In genomic region chr10:5620223-5620721, GRCh38 we compare ENCODE assay signal across 19 cellular contexts. TPM values are rescaled to one million over a fixed set of nuclear protein-coding genes. Genes with fewer than 3 reads are reported as not detected.
DNase-seq lines count a peak whose midpoint lies in the region; ATAC-seq and TF ChIP-seq lines count a peak whose summit lies in the region.
"Had no signal": no experiment of that assay in that cellular context is flagged by ENCODE, and none has a peak within 500 bp of the region (broad histone marks: within the 10 kb centered on the region; RNA-seq: fewer than 3 reads in every experiment).

No MANE protein-coding gene starts in this region.

- H2BK15ac ChIP-seq in IMR-90 (ENCODE audit: low read depth, low read length), result no peak overlapping the region
- H2BK15ac ChIP-seq in neuronal stem cell (ENCODE audit: low read length), result peak overlapping the region; percentile 88

- H3K4me2 ChIP-seq in IMR-90 (ENCODE audit: low read depth, low read length) (no peak overlapping the region), neuronal stem cell (ENCODE audit: insufficient read depth, low read length, poor library complexity, severe bottlenecking) (no peak overlapping the region)

- CTCF ChIA-PET in IMR-90 (lab: Yijun Ruan, JAX), result no interaction called here

- intact Hi-C loops in IMR-90 (cut with micrococcal nuclease), result loop anchor here (5.0 to 10.0 kb wide), 4 partner anchors 73 to 803 kb away; no protein-coding TSS in a partner anchor
- intact Hi-C loops in esophagus squamous epithelium (cut with DNase I), result loop anchor here (5.0 to 10.0 kb wide), 2 partner anchors 178 to 805 kb away; no protein-coding TSS in a partner anchor

- BruUV-seq in IMR-90 (replicated peaks; lab: Mats Ljungman, UMichigan), result no TSS peak

- no peak for ATAC-seq in IMR-90 (ENCODE audit: low read depth)
- ATAC-seq in thoracic aorta (ENCODE audit: insufficient number of reproducible peaks, low FRiP score, low read depth), result peak; percentile 1
- ATAC-seq in GM21619 (IDR thresholded peaks at IDR 0.05; ENCODE audit: unreplicated experiment), result no peak
- ATAC-seq: upper lobe of right lung had no signal

- no peaks in the 10 kb centered on the region for H3K36me3 ChIP-seq in IMR-90 (ENCODE audit: control insufficient read depth, insufficient read depth, low read length)
- no peaks in the 10 kb centered on the region for H3K36me3 ChIP-seq in esophagus squamous epithelium
- no peaks in the 10 kb centered on the region for H3K36me3 ChIP-seq in neuronal stem cell (replicated peaks in 1 of 2; ENCODE audit: control insufficient read depth in 2 of 2, insufficient read depth in 2 of 2, low read length in 2 of 2)
- H3K36me3 ChIP-seq in thoracic aorta, result no peaks in the 10 kb centered on the region
- H3K36me3 ChIP-seq: prostate gland, upper lobe of right lung had no signal

- no peak overlapping the region for H3K56ac ChIP-seq in IMR-90 (ENCODE audit: extremely low read depth, insufficient read depth, low read length)

- no peak overlapping the region for H2AFZ ChIP-seq in IMR-90 (replicated peaks; ENCODE audit: low read length, poor library complexity)
- H2AFZ ChIP-seq in neuronal stem cell (ENCODE audit: low read length), result peak overlapping the region; percentile 48

- H4K8ac ChIP-seq in IMR-90 (ENCODE audit: low read depth in 2 of 2, low read length in 2 of 2) (no peak overlapping the region), neuronal stem cell (ENCODE audit: low read depth, low read length) (no peak overlapping the region)

- H2AK5ac ChIP-seq in IMR-90 (ENCODE audit: low read depth, low read length) (no peak overlapping the region), neuronal stem cell (ENCODE audit: low read depth, low read length) (peak overlapping the region; percentile 51)

- H2BK120ac ChIP-seq in IMR-90 (ENCODE audit: low read depth, low read length), result no peak overlapping the region
- H2BK120ac ChIP-seq in neuronal stem cell (ENCODE audit: low read depth, low read length), result no peak overlapping the region

- H2AK9ac ChIP-seq in IMR-90 (replicated peaks; ENCODE audit: low read depth, low read length, poor library complexity), result peak overlapping the region; percentile 45

- TF ChIP-seq CTCF in IMR-90 (conservative IDR thresholded peaks at IDR 0.05; ENCODE audit: low read depth, low read length), result no peak
- no peak for TF ChIP-seq CTCF in esophagus squamous epithelium (IDR thresholded peaks at IDR 0.05)
- TF ChIP-seq CTCF in thoracic aorta (IDR thresholded peaks at IDR 0.05), result no peak

- no peak overlapping the region for H3K9ac ChIP-seq in IMR-90 (ENCODE audit: low read depth, low read length)
- peak overlapping the region; percentile 50 for H3K9ac ChIP-seq in neuronal stem cell (ENCODE audit: low read depth, low read length, poor library complexity)

- no peak overlapping the region for H4K5ac ChIP-seq in IMR-90 (ENCODE audit: low read depth, low read length)

- no peak overlapping the region for H3K23ac ChIP-seq in IMR-90 (ENCODE audit: low read depth, low read length)
- no peak overlapping the region for H3K23ac ChIP-seq in neuronal stem cell (ENCODE audit: low read depth, low read length, poor library complexity)

- in situ Hi-C loops in IMR-90 (cut with MboI; ENCODE audit: low sequenced_read_pairs), result loop anchor here (5.0 to 25.0 kb wide), 2 partner anchors 178 to 783 kb away; partner anchors contain the start of gene AKR1E2

- dilution Hi-C loops in IMR-90 (cut with HindIII; ENCODE audit: low sequenced_read_pairs, unreplicated experiment), result no loop called here

- TF ChIP-seq RAD21 in IMR-90 (IDR thresholded peaks at IDR 0.05; ENCODE audit: low read length), result no peak

- no peak overlapping the region for H2BK5ac ChIP-seq in IMR-90 (ENCODE audit: low read depth, low read length, poor library complexity, severe bottlenecking)
- peak overlapping the region; percentile 91 for H2BK5ac ChIP-seq in neuronal stem cell (ENCODE audit: low read length)

- H3K9me1 ChIP-seq in IMR-90 (ENCODE audit: insufficient read depth, low read length), result 0 out of 2 replicates have a peak, but pooled peaks cover 3% of the 10 kb centered on the region

- no peak overlapping the region for H2BK20ac ChIP-seq in IMR-90 (ENCODE audit: low read depth, low read length)

- no peak overlapping the region for H3K4me3 ChIP-seq in IMR-90 (ENCODE audit: insufficient read depth, low read depth, low read length)
- H3K4me3 ChIP-seq in esophagus squamous epithelium, result no peak overlapping the region
- no peak overlapping the region for H3K4me3 ChIP-seq in neuronal stem cell (ENCODE audit: low read length in 2 of 2)
- peak overlapping the region; percentile 27 for H3K4me3 ChIP-seq in thoracic aorta
- H3K4me3 ChIP-seq: prostate gland, SK-N-MC, upper lobe of right lung had no signal

- POLR2A ChIA-PET in IMR-90 (lab: Charles Lee; ENCODE audit: unreplicated experiment), result no interaction called here

- H3K27me3 ChIP-seq in IMR-90 (ENCODE audit: control insufficient read depth, insufficient read depth, low read length), result no peaks in the 10 kb centered on the region
- H3K27me3 ChIP-seq in esophagus squamous epithelium, result no peaks in the 10 kb centered on the region
- no peaks in the 10 kb centered on the region for H3K27me3 ChIP-seq in neuronal stem cell (ENCODE audit: control insufficient read depth in 3 of 3, insufficient read depth in 3 of 3, low read depth in 1 of 3, low read length in 3 of 3)
- H3K27me3 ChIP-seq in thoracic aorta (replicated peaks; ENCODE audit: insufficient read depth), result no peaks in the 10 kb centered on the region
- H3K27me3 ChIP-seq: upper lobe of right lung had no signal

- H3K14ac ChIP-seq in IMR-90 (replicated peaks; ENCODE audit: low read depth, low read length) (no peak overlapping the region), neuronal stem cell (ENCODE audit: low read length) (no peak overlapping the region)

- H3K18ac ChIP-seq in IMR-90 (ENCODE audit: low read depth, low read length) (no peak overlapping the region), neuronal stem cell (ENCODE audit: low read length) (peak overlapping the region; percentile 65)

- no peak overlapping the region for H2BK12ac ChIP-seq in neuronal stem cell (ENCODE audit: low read length)

- H3K4me1 ChIP-seq in IMR-90 (ENCODE audit: control insufficient read depth, insufficient read depth, low read length) (peaks cover 2% of the 10 kb centered on the region), esophagus squamous epithelium (peaks cover 11 to 61% (median 47%) of the 10 kb centered on the region in 3 donors), neuronal stem cell (ENCODE audit: control insufficient read depth in 2 of 2, insufficient read depth in 1 of 2, low read depth in 1 of 2, low read length in 2 of 2) (peaks cover 8 to 15% of the 10 kb centered on the region in 2 donors), thoracic aorta (ENCODE audit: control insufficient read depth in 1 of 2, low read depth in 2 of 2) (peaks cover 48 to 79% of the 10 kb centered on the region in 2 donors)
- H3K4me1 ChIP-seq: prostate gland, upper lobe of right lung had no signal

- no peak overlapping the region for H3K4ac ChIP-seq in IMR-90 (ENCODE audit: low read depth, low read length)
- H3K4ac ChIP-seq in neuronal stem cell (ENCODE audit: low read length), result no peak overlapping the region

- H3K79me1 ChIP-seq in IMR-90 (ENCODE audit: low read depth in 1 of 2, low read length in 2 of 2), result no peaks in the 10 kb centered on the region
- H3K79me1 ChIP-seq in neuronal stem cell (ENCODE audit: low read depth, low read length), result no peaks in the 10 kb centered on the region

- DNase-seq in IMR-90 (no peak), esophagus squamous epithelium (lab: John Stamatoyannopoulos, UW) (no peak), neuronal stem cell (ENCODE audit: low spot score) (no peak), thoracic aorta (ENCODE audit: low spot score) (peak; percentile 31), C1 segment of cervical spinal cord (lab: John Stamatoyannopoulos, UW) (no peak)
- DNase-seq in effector CD4-positive, alpha-beta T cell, result no peak
- DNase-seq: activated CD4-positive, alpha-beta T cell treated with anti-CD3 and anti-CD28 coated beads for 48 hours; CD4-positive, alpha-beta T cell; DMS153; effector CD8-positive, alpha-beta T cell; KG1; NCI-H2171; NCI-H526; stimulated activated CD4-positive, alpha-beta T cell treated with anti-CD3 and anti-CD28 coated beads, Interleukin-4, amount 100 ng/mL, for 24 hours; T-helper 2 cell; upper lobe of right lung had no signal

- H4K20me1 ChIP-seq in IMR-90 (ENCODE audit: insufficient read depth, low read length), result no peaks in the 10 kb centered on the region

- H3K27ac ChIP-seq in IMR-90 (ENCODE audit: insufficient read depth, low read length) (no peak overlapping the region), esophagus squamous epithelium (peak overlapping the region in 3 of 4 donors; percentile 22 to 43 (median 42)), neuronal stem cell (replicated peaks; ENCODE audit: low read length) (no peak overlapping the region), thoracic aorta (peak overlapping the region; percentile 89 to 90)
- H3K27ac ChIP-seq: SK-N-MC, upper lobe of right lung had no signal

- H3K9me3 ChIP-seq in IMR-90 (ENCODE audit: control insufficient read depth, insufficient read depth, low read length), result no peaks in the 10 kb centered on the region
- no peaks in the 10 kb centered on the region for H3K9me3 ChIP-seq in esophagus squamous epithelium
- no peaks in the 10 kb centered on the region for H3K9me3 ChIP-seq in neuronal stem cell (replicated peaks in 1 of 2; ENCODE audit: control insufficient read depth in 2 of 2, insufficient read depth in 1 of 2, low read depth in 1 of 2, low read length in 2 of 2)
- no peaks in the 10 kb centered on the region for H3K9me3 ChIP-seq in thoracic aorta
- H3K9me3 ChIP-seq: prostate gland, upper lobe of right lung had no signal

- H4K91ac ChIP-seq in IMR-90 (ENCODE audit: insufficient read depth, low read depth, low read length) (no peak overlapping the region), neuronal stem cell (ENCODE audit: low read depth, low read length, poor library complexity) (no peak overlapping the region)

- TF ChIP-seq POLR2A in IMR-90 (IDR thresholded peaks at IDR 0.05; ENCODE audit: low read depth, low read length), result no peak
- TF ChIP-seq POLR2A in esophagus squamous epithelium (IDR thresholded peaks at IDR 0.05), result no peak

- 87% methylated on average over 6 of the region's 11 CpGs; no CpG with 5 or more reads in 1 of the 2 experiments for WGBS in IMR-90 (ENCODE audit: extremely low coverage in 2 of 2, insufficient read length in 1 of 2), 2 experiments
- 77 to 88% methylated on average over 6 to 9 of the region's 11 CpGs for WGBS in esophagus squamous epithelium, 2 donors
- WGBS in neuronal stem cell (ENCODE audit: extremely low coverage in 2 of 2, insufficient read length in 2 of 2, insufficient replicate concordance in 1 of 2), 2 donors, result no CpG with 5 or more reads among the region's 11 CpGs

TF ChIP-seq in IMR-90, 13 proteins besides CTCF, POLR2A, EP300 and RAD21:
- TF ChIP-seq SMC3 (IDR thresholded peaks at IDR 0.05; ENCODE audit: low read depth, low read length), result no peak
TF ChIP-seq in IMR-90: peak in this region for 0.

RNA-seq across cellular contexts. Expression of gene ASB13, which starts 46.1 kb away (rescaled TPM):
- total RNA-seq in IMR-90 (2012; rRNA removed) (6.3 and 6.4 TPM in 2 replicates), esophagus squamous epithelium (10 to 100 TPM in 3 of 4 donors, 1 to 10 TPM in 1; 9.6 to 29.0 (median 15.7) TPM), thoracic aorta (10 to 100 TPM; 15.8 to 16.0 TPM)
- polyA plus RNA-seq in IMR-90 (2012; rRNA removed), result 3.9 and 4.6 TPM in 2 replicates
- 3.7 and 5.1 TPM in 2 replicates for polyA plus RNA-seq in IMR-90 (2012; cell fraction: cytosol; rRNA removed)
- 3.2 and 5.1 TPM in 2 replicates for polyA plus RNA-seq in IMR-90 (2012; cell fraction: nucleus; rRNA removed; ENCODE audit: low replicate concordance)
- 13.3 TPM for polyA plus RNA-seq in neuronal stem cell (2013, experiment 1 of 2)
- polyA plus RNA-seq in neuronal stem cell (2013, experiment 2 of 2), result 13.2 TPM

Comparison
In these comparisons a context has a peak if more than half of its experiments do, and no peak if none do; other contexts are left out.
1. H3K27ac ChIP-seq: peak in esophagus squamous epithelium (3 of 4) and thoracic aorta (2 of 2); none in IMR-90 (single experiment) and neuronal stem cell (single experiment).